22 cellular contexts compared by ENCODE assay signal in genomic region chr20:63100401-63100925, GRCh38.
DNase-seq lines count a peak whose midpoint lies in the region; ATAC-seq and TF ChIP-seq lines count a peak whose summit lies in the region.
"Had no signal": no experiment of that assay in that cellular context is flagged by ENCODE, and none has a peak within 500 bp of the region (broad histone marks: within the 10 kb centered on the region; RNA-seq: fewer than 3 reads in every experiment).

No MANE protein-coding gene starts in this region.

- DNase-seq in activated CD8-positive, alpha-beta memory T cell treated with anti-CD3 and anti-CD28 coated beads, Interleukin-2, amount 50 U/mL, for 4 hours: peak; percentile 11
- DNase-seq in activated CD8-positive, alpha-beta memory T cell treated with anti-CD3 and anti-CD28 coated beads, Interleukin-2, amount 50 U/mL, for 48 hours: no peak
- DNase-seq in glutamatergic neuron: peak; percentile 13
- peak; percentile 42 for DNase-seq in spleen
- no peak for DNase-seq in activated gamma-delta T cell treated with Interleukin-2 at 50 U/mL for 16 hours
- DNase-seq in LoVo (ENCODE audit: low spot score): no peak
- DNase-seq: activated CD4-positive, alpha-beta memory T cell treated with anti-CD3 and anti-CD28 coated beads for 36 hours; midbrain; NCI-H1436 treated with DMSO at 0.1 percent for 48 hours; NCI-H2171; SHP77 treated with DMSO at 0.1 percent for 48 hours; stomach; uterus had no signal

- H3K36me3 Mint-ChIP-seq in glutamatergic neuron (ENCODE audit: unreplicated experiment): peaks cover 1% of the 10 kb centered on the region
- H3K36me3 Mint-ChIP-seq: activated CD4-positive, alpha-beta memory T cell treated with anti-CD3 and anti-CD28 coated beads for 36 hours; activated naive CD4-positive, alpha-beta T cell treated with anti-CD3 and anti-CD28 coated beads, Interleukin-2, amount 50 U/mL, for 72 hours; T-cell had no signal

- peaks cover 7% of the 10 kb centered on the region for H3K4me1 ChIP-seq in HUES6 (ENCODE audit: control insufficient read depth, insufficient read depth, low read length)
- peaks cover 0 to 15% (median 2%) of the 10 kb centered on the region in 6 donors for H3K4me1 ChIP-seq in spleen
- H3K4me1 ChIP-seq: prostate gland had no signal

- no peak for TF ChIP-seq POLR2A in spleen (IDR thresholded peaks at IDR 0.05)

- no peaks in the 10 kb centered on the region for H3K9me3 Mint-ChIP-seq in glutamatergic neuron (ENCODE audit: unreplicated experiment)
- H3K9me3 Mint-ChIP-seq: activated CD4-positive, alpha-beta memory T cell treated with anti-CD3 and anti-CD28 coated beads for 36 hours; activated naive CD4-positive, alpha-beta T cell treated with anti-CD3 and anti-CD28 coated beads, Interleukin-2, amount 50 U/mL, for 72 hours; neural crest cell; T-cell had no signal

- TF ChIP-seq CTCF in glutamatergic neuron (IDR thresholded peaks at IDR 0.05; ENCODE audit: partially characterized antibody, unreplicated experiment): no peak
- TF ChIP-seq CTCF in spleen (IDR thresholded peaks at IDR 0.05 in 8 of 11, conservative IDR thresholded peaks at IDR 0.05 in 3 of 11): no peak

- H3K27ac ChIP-seq in HUES6 (ENCODE audit: low read depth, low read length): no peak overlapping the region
- H3K27ac ChIP-seq in spleen: no peak overlapping the region
- H3K27ac ChIP-seq: C4-2B, prostate gland, stomach, uterus had no signal

- H3K27ac Mint-ChIP-seq in glutamatergic neuron (ENCODE audit: unreplicated experiment): no peak overlapping the region
- H3K27ac Mint-ChIP-seq: activated CD4-positive, alpha-beta memory T cell treated with anti-CD3 and anti-CD28 coated beads for 36 hours; activated naive CD4-positive, alpha-beta T cell treated with anti-CD3 and anti-CD28 coated beads, Interleukin-2, amount 50 U/mL, for 72 hours; T-cell had no signal

- H3K9me3 ChIP-seq in HUES6 (ENCODE audit: control insufficient read depth, insufficient read depth, low read depth, low read length) (no peaks in the 10 kb centered on the region), spleen (peaks cover 0 to 9% (median 2%) of the 10 kb centered on the region in 8 donors)
- H3K9me3 ChIP-seq: prostate gland, stomach, uterus had no signal

- no peaks in the 10 kb centered on the region for H3K4me1 Mint-ChIP-seq in glutamatergic neuron (ENCODE audit: low read depth, unreplicated experiment)

- H3K27me3 Mint-ChIP-seq in glutamatergic neuron (ENCODE audit: unreplicated experiment): peaks cover 7% of the 10 kb centered on the region
- H3K27me3 Mint-ChIP-seq: activated CD4-positive, alpha-beta memory T cell treated with anti-CD3 and anti-CD28 coated beads for 36 hours had no signal

- H3K9ac ChIP-seq in HUES6 (ENCODE audit: low read length): no peak overlapping the region

- H3K27me3 ChIP-seq in HUES6 (ENCODE audit: control insufficient read depth, insufficient read depth, low read length) (peaks cover 85% of the 10 kb centered on the region), spleen (replicated peaks in 1 of 7) (peaks cover 0 to 93% (median 18%) of the 10 kb centered on the region in 7 donors)
- H3K27me3 ChIP-seq: uterus had no signal

- H3K4me3 ChIP-seq in HUES6 (ENCODE audit: low read depth, low read length) (peak overlapping the region; percentile 18; the same call in 1 of the 2 replicates), spleen (no peak overlapping the region)
- H3K4me3 ChIP-seq: K562, prostate gland, smooth muscle cell, stomach, uterus had no signal

- intact Hi-C loops in spleen (cut with DNase I; ENCODE audit: low total_unique reads): no loop called here

- 43 to 61% (median 54%) methylated on average over 5 to 7 of the region's 7 CpGs for WGBS in spleen, 5 donors

- no peak overlapping the region for H3K4me3 Mint-ChIP-seq in glutamatergic neuron (ENCODE audit: unreplicated experiment)
- H3K4me3 Mint-ChIP-seq: activated CD4-positive, alpha-beta memory T cell treated with anti-CD3 and anti-CD28 coated beads for 36 hours; neural crest cell had no signal

- ATAC-seq in HG03097 (IDR thresholded peaks at IDR 0.05; ENCODE audit: low FRiP score, unreplicated experiment): no peak
- ATAC-seq: activated naive CD4-positive, alpha-beta T cell treated with anti-CD3 and anti-CD28 coated beads, Interleukin-2, amount 50 U/mL, for 72 hours; K562; T-cell had no signal

- H3K36me3 ChIP-seq in HUES6 (ENCODE audit: control insufficient read depth, insufficient read depth, low read length): no peaks in the 10 kb centered on the region
- no peaks in the 10 kb centered on the region for H3K36me3 ChIP-seq in spleen
- H3K36me3 ChIP-seq: prostate gland, stomach, uterus had no signal

Comparison
In these comparisons a context has a peak if more than half of its experiments do, and no peak if none do; other contexts are left out.
1. DNase-seq: peak in activated CD8-positive, alpha-beta memory T cell treated with anti-CD3 and anti-CD28 coated beads, Interleukin-2, amount 50 U/mL, for 4 hours (single experiment), glutamatergic neuron (single experiment) and spleen (single experiment); none in activated CD8-positive, alpha-beta memory T cell treated with anti-CD3 and anti-CD28 coated beads, Interleukin-2, amount 50 U/mL, for 48 hours (single experiment), activated gamma-delta T cell treated with Interleukin-2 at 50 U/mL for 16 hours (single experiment) and LoVo (single experiment).